In the genomic region with DNA sequence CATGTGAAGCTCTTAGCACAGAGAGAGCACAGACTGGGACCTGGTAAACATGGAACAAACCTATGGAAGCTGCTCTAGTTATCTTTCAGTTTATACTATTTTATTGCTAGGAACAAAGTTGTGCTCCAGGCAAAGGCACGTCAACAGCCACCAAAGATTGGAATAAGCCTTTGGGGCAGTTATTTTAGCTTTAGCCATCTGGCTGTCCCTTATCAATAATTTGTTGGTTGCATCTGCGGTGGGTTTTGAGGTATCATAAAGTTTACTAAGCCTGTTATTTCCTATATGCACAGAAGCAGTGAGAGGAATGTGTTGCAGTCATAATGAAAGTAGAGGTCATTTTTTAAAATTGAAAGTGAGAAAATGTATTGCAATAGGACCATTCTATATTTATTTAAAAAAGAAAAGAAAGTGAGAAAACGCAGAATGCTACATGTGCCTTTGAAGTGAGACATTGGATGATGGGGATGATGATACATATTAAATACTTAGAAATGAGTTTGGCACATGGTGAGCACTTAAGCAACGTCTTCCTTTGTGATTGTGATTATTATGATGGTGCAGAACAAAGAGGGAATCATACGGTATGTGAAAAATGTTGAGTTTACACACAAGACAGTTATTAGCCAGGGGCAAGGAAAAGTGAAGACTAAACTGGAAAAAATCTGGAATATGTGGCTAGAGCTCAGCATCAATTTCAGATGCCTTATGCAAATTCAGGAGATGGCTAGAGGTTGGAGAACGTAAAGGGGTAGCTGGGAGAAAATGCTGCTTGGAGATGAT, we compare ENCODE assay signal across 9 cellular contexts. TPM values are rescaled to one million over a fixed set of nuclear protein-coding genes. Genes with fewer than 3 reads are reported as not detected.
DNase-seq lines count a peak whose midpoint lies in the region; ATAC-seq and TF ChIP-seq lines count a peak whose summit lies in the region.
"Had no signal": no experiment of that assay in that cellular context is flagged by ENCODE, and none has a peak within 500 bp of the region (broad histone marks: within the 10 kb centered on the region; RNA-seq: fewer than 3 reads in every experiment).

No MANE protein-coding gene starts in this region.

- no peak for TF ChIP-seq CTCF in chondrocyte (IDR thresholded peaks at IDR 0.05)

- CTCF ChIA-PET in CD8-positive, alpha-beta memory T cell (lab: Charles Lee): interaction anchor here (1.7 to 4.0 kb wide), 7 partner anchors 9 to 139 kb away, joined by 5 to 45 read pairs (median 13); no protein-coding TSS in a partner anchor

- H3K36me3 ChIP-seq in CD8-positive, alpha-beta memory T cell (ENCODE audit: insufficient read depth, low read length): no peaks in the 10 kb centered on the region

- H3K9me3 Mint-ChIP-seq in CD8-positive, alpha-beta memory T cell: no peaks in the 10 kb centered on the region
- H3K9me3 Mint-ChIP-seq in chondrocyte (ENCODE audit: low read depth): no peaks in the 10 kb centered on the region
- H3K9me3 Mint-ChIP-seq in naive thymus-derived CD8-positive, alpha-beta T cell: no peaks in the 10 kb centered on the region
- H3K9me3 Mint-ChIP-seq: neural crest cell had no signal

- no peaks in the 10 kb centered on the region for H3K9me3 ChIP-seq in CD8-positive, alpha-beta memory T cell (ENCODE audit: low read length)

- no peak overlapping the region for H3K27ac ChIP-seq in CD8-positive, alpha-beta memory T cell (ENCODE audit: low read depth, low read length)

- peaks cover 46 to 83% (median 75%) of the 10 kb centered on the region in 3 donors for H3K4me1 Mint-ChIP-seq in CD8-positive, alpha-beta memory T cell
- H3K4me1 Mint-ChIP-seq in chondrocyte (ENCODE audit: low read depth): peaks cover 48% of the 10 kb centered on the region
- H3K4me1 Mint-ChIP-seq in naive thymus-derived CD8-positive, alpha-beta T cell: peaks cover 6 to 65% (median 9%) of the 10 kb centered on the region in 4 donors

- peaks cover 0 to 9% of the 10 kb centered on the region in 2 donors for H3K27me3 Mint-ChIP-seq in CD8-positive, alpha-beta memory T cell
- no peaks in the 10 kb centered on the region for H3K27me3 Mint-ChIP-seq in chondrocyte (ENCODE audit: low read depth)
- H3K27me3 Mint-ChIP-seq in naive thymus-derived CD8-positive, alpha-beta T cell: peaks cover 15 to 74% (median 22%) of the 10 kb centered on the region in 5 donors

- DNase-seq in CD8-positive, alpha-beta memory T cell: no peak
- DNase-seq in chondrocyte (ENCODE audit: low spot score): no peak
- DNase-seq in activated gamma-delta T cell treated with Interleukin-2 at 50 U/mL for 16 hours: no peak
- DNase-seq in cerebellum (ENCODE audit: low spot score): no peak
- no peak for DNase-seq in stimulated activated CD4-positive, alpha-beta T cell treated with anti-CD3 and anti-CD28 coated beads, Interleukin-2, amount 100 ng/mL, for 24 hours
- no peak for DNase-seq in naive thymus-derived CD8-positive, alpha-beta T cell

- peaks cover 23% of the 10 kb centered on the region for H3K4me1 ChIP-seq in CD8-positive, alpha-beta memory T cell (ENCODE audit: insufficient read depth, low read length)

- H3K4me3 Mint-ChIP-seq in CD8-positive, alpha-beta memory T cell: peak overlapping the region in 2 of 7 donors; percentile 10 to 52
- no peak overlapping the region for H3K4me3 Mint-ChIP-seq in chondrocyte (ENCODE audit: unreplicated experiment)
- no peak overlapping the region for H3K4me3 Mint-ChIP-seq in naive thymus-derived CD8-positive, alpha-beta T cell
- H3K4me3 Mint-ChIP-seq: neural crest cell had no signal

- H3K27me3 ChIP-seq in CD8-positive, alpha-beta memory T cell (ENCODE audit: insufficient read depth, low read length, poor library complexity, severe bottlenecking): no peaks in the 10 kb centered on the region

- peak overlapping the region in 7 of 8 donors; percentile 20 to 91 (median 72) for H3K27ac Mint-ChIP-seq in CD8-positive, alpha-beta memory T cell
- peak overlapping the region; percentile 42 for H3K27ac Mint-ChIP-seq in chondrocyte (ENCODE audit: unreplicated experiment)
- peak overlapping the region in 1 of 10 donors; percentile 9 for H3K27ac Mint-ChIP-seq in naive thymus-derived CD8-positive, alpha-beta T cell

- peak; percentile 74 for ATAC-seq in GM19463 (IDR thresholded peaks at IDR 0.05; ENCODE audit: unreplicated experiment)
- ATAC-seq in HG03432 (IDR thresholded peaks at IDR 0.05; ENCODE audit: unreplicated experiment): peak; percentile 89
- no peak for ATAC-seq in naive thymus-derived CD8-positive, alpha-beta T cell

- no peaks in the 10 kb centered on the region for H3K36me3 Mint-ChIP-seq in CD8-positive, alpha-beta memory T cell
- no peaks in the 10 kb centered on the region for H3K36me3 Mint-ChIP-seq in chondrocyte (ENCODE audit: low read depth)
- H3K36me3 Mint-ChIP-seq in naive thymus-derived CD8-positive, alpha-beta T cell: no peaks in the 10 kb centered on the region

- H3K4me3 ChIP-seq in CD8-positive, alpha-beta memory T cell (ENCODE audit: low read length): no peak overlapping the region

- POLR2A ChIA-PET in CD8-positive, alpha-beta memory T cell (lab: Charles Lee): interaction anchor here (1.3 to 2.8 kb wide), 2 partner anchors 10 to 23 kb away, joined by 4 to 20 read pairs; no protein-coding TSS in a partner anchor
- POLR2A ChIA-PET in naive thymus-derived CD8-positive, alpha-beta T cell (lab: Charles Lee): no interaction called here

RNA-seq across cellular contexts. Expression of a gene that starts 58.3 kb away (rescaled TPM):
- 10 to 100 TPM; 28.4 to 32.5 TPM for total RNA-seq in CD8-positive, alpha-beta memory T cell
- polyA plus RNA-seq in CD8-positive, alpha-beta memory T cell: 43.0 TPM
- 47.8 to 72.4 TPM (median 50.7 TPM) in 3 replicates for total RNA-seq in chondrocyte
- 12.9 TPM for total RNA-seq in cerebellum
- total RNA-seq in naive thymus-derived CD8-positive, alpha-beta T cell: 1 to 10 TPM; 1.2 to 3.8 TPM
- 10 to 100 TPM in 1 of 3 donors, under 1 TPM in 2; 0.50 to 21.3 (median 0.52) TPM for polyA plus RNA-seq in naive thymus-derived CD8-positive, alpha-beta T cell

Comparison
In these comparisons a context has a peak if more than half of its experiments do, and no peak if none do; other contexts are left out.
1. ATAC-seq: peak in GM19463 (single experiment) and HG03432 (single experiment); none in naive thymus-derived CD8-positive, alpha-beta T cell (0 of 2).